Comparison of ENCODE assay signal across 8 cellular contexts in genomic region chr14:75126121-75126544, GRCh38. TPM values are rescaled to one million over a fixed set of nuclear protein-coding genes. Genes with fewer than 3 reads are reported as not detected.
DNase-seq lines count a peak whose midpoint lies in the region; ATAC-seq and TF ChIP-seq lines count a peak whose summit lies in the region.

No MANE protein-coding gene starts in this region.

- peak overlapping the region; percentile 83 for H3K4me3 Mint-ChIP-seq in neural progenitor cell

- H3K9ac ChIP-seq in NT2/D1 (ENCODE audit: insufficient read length, low read depth) (peak overlapping the region; percentile 92), neural progenitor cell (peak overlapping the region; percentile 50)

- DNase-seq in GM10266 (ENCODE audit: extremely low spot score) (peak; percentile 35), NT2/D1 (ENCODE audit: low read depth, low spot score) (no peak), neural progenitor cell (ENCODE audit: low spot score) (no peak), NCI-H2227 (lab: John Stamatoyannopoulos, UW; ENCODE audit: unreplicated experiment) (no peak)

- H3K4me2 ChIP-seq in neural progenitor cell, result peak overlapping the region; percentile 72

- H3K36me3 ChIP-seq in NT2/D1 (ENCODE audit: insufficient read depth, insufficient read length, low read length) (peaks cover 8% of the 10 kb centered on the region), ectodermal cell (ENCODE audit: control insufficient read depth, insufficient read depth, low read length) (no peaks in the 10 kb centered on the region), neural progenitor cell (no peaks in the 10 kb centered on the region)

- peaks cover 2% of the 10 kb centered on the region for H3K27me3 Mint-ChIP-seq in neural progenitor cell (ENCODE audit: insufficient read depth, low read depth)

- no peaks in the 10 kb centered on the region for H3K27me3 ChIP-seq in NT2/D1 (ENCODE audit: insufficient read depth, insufficient read length)
- no peaks in the 10 kb centered on the region for H3K27me3 ChIP-seq in ectodermal cell (ENCODE audit: control insufficient read depth, insufficient read depth, low read length, poor library complexity, severe bottlenecking)
- H3K27me3 ChIP-seq in neural progenitor cell, result no peaks in the 10 kb centered on the region

- peaks cover 4% of the 10 kb centered on the region for H3K36me3 Mint-ChIP-seq in neural progenitor cell

- H3K4me1 Mint-ChIP-seq in neural progenitor cell, result peaks cover 21% of the 10 kb centered on the region

- H4K20me1 ChIP-seq in neural progenitor cell (ENCODE audit: low read depth), result no peaks in the 10 kb centered on the region

- H3F3A ChIP-seq in neural progenitor cell (ENCODE audit: low read depth), result no peaks in the 10 kb centered on the region

- H3K79me2 ChIP-seq in neural progenitor cell (ENCODE audit: low read depth), result peaks cover 5% of the 10 kb centered on the region

- WGBS in ectodermal cell, 2 experiments, result 2 to 9% methylated on average over 4 to 5 of the region's 6 CpGs

- ATAC-seq in HG02973 (IDR thresholded peaks at IDR 0.05; ENCODE audit: unreplicated experiment) (no peak), HG03025 (IDR thresholded peaks at IDR 0.05; ENCODE audit: low FRiP score, unreplicated experiment) (no peak), HG02884 (IDR thresholded peaks at IDR 0.05; ENCODE audit: unreplicated experiment) (no peak)

- no peaks in the 10 kb centered on the region for H3K4me1 ChIP-seq in NT2/D1 (ENCODE audit: insufficient read depth, insufficient read length)
- no peaks in the 10 kb centered on the region for H3K4me1 ChIP-seq in ectodermal cell (ENCODE audit: control insufficient read depth, insufficient read depth, low read length)
- H3K4me1 ChIP-seq in neural progenitor cell, result no peaks in the 10 kb centered on the region

- H3K27ac Mint-ChIP-seq in neural progenitor cell, result peak overlapping the region; percentile 42

- peak overlapping the region; percentile 90 for H3K4me3 ChIP-seq in NT2/D1 (ENCODE audit: insufficient read length, low read depth)
- peak overlapping the region; percentile 76 for H3K4me3 ChIP-seq in ectodermal cell (ENCODE audit: insufficient read depth, low read depth, low read length)
- peak overlapping the region; percentile 51 for H3K4me3 ChIP-seq in neural progenitor cell

- TF ChIP-seq CTCF in GM10266 (IDR thresholded peaks at IDR 0.05; ENCODE audit: control insufficient read depth, insufficient read depth, low read depth, missing control alignments) (no peak), neural progenitor cell (IDR thresholded peaks at IDR 0.05) (no peak)

- no peaks in the 10 kb centered on the region for H3K9me3 Mint-ChIP-seq in neural progenitor cell

- no peak overlapping the region for H2AFZ ChIP-seq in neural progenitor cell (replicated peaks)

- H3K9me3 ChIP-seq in NT2/D1 (ENCODE audit: insufficient read depth, low read length), result no peaks in the 10 kb centered on the region
- no peaks in the 10 kb centered on the region for H3K9me3 ChIP-seq in ectodermal cell (ENCODE audit: control insufficient read depth, low read length)
- no peaks in the 10 kb centered on the region for H3K9me3 ChIP-seq in neural progenitor cell (ENCODE audit: low read depth)

- H3K27ac ChIP-seq in ectodermal cell (ENCODE audit: insufficient read depth, low read depth, low read length, poor library complexity, severe bottlenecking) (no peak overlapping the region), neural progenitor cell (no peak overlapping the region)

RNA-seq across cellular contexts. Expression of gene NEK9, which starts 0.7 kb away (rescaled TPM):
- polyA plus RNA-seq in ectodermal cell (2013, experiment 1 of 4), result 122 TPM
- polyA plus RNA-seq in ectodermal cell (2013, experiment 2 of 4), result 140 TPM
- polyA plus RNA-seq in ectodermal cell (2013, experiment 3 of 4), result 77.8 TPM
- polyA plus RNA-seq in ectodermal cell (2013, experiment 4 of 4), result 93.7 TPM
- total RNA-seq in neural progenitor cell (ENCODE audit: low replicate concordance), result 25.9 and 28.3 TPM in 2 replicates

RNA-seq across cellular contexts. Expression of gene TMED10, which starts 50.3 kb away (rescaled TPM):
- 153 TPM for polyA plus RNA-seq in ectodermal cell (2013, experiment 1 of 4)
- polyA plus RNA-seq in ectodermal cell (2013, experiment 2 of 4), result 148 TPM
- polyA plus RNA-seq in ectodermal cell (2013, experiment 3 of 4), result 89.7 TPM
- 125 TPM for polyA plus RNA-seq in ectodermal cell (2013, experiment 4 of 4)
- 176 and 220 TPM in 2 replicates for total RNA-seq in neural progenitor cell (ENCODE audit: low replicate concordance)

RNA-seq across cellular contexts. Expression of gene ZC2HC1C, which starts 56.7 kb away (rescaled TPM):
- 1.7 TPM for polyA plus RNA-seq in ectodermal cell (2013, experiment 1 of 4)
- 2.8 TPM for polyA plus RNA-seq in ectodermal cell (2013, experiment 2 of 4)
- 1.2 TPM for polyA plus RNA-seq in ectodermal cell (2013, experiment 3 of 4)
- polyA plus RNA-seq in ectodermal cell (2013, experiment 4 of 4), result 2.7 TPM
- total RNA-seq in neural progenitor cell (ENCODE audit: low replicate concordance), result 0.90 and 0.94 TPM in 2 replicates
